ENCODE assay signal across 13 cellular contexts in the genomic region with DNA sequence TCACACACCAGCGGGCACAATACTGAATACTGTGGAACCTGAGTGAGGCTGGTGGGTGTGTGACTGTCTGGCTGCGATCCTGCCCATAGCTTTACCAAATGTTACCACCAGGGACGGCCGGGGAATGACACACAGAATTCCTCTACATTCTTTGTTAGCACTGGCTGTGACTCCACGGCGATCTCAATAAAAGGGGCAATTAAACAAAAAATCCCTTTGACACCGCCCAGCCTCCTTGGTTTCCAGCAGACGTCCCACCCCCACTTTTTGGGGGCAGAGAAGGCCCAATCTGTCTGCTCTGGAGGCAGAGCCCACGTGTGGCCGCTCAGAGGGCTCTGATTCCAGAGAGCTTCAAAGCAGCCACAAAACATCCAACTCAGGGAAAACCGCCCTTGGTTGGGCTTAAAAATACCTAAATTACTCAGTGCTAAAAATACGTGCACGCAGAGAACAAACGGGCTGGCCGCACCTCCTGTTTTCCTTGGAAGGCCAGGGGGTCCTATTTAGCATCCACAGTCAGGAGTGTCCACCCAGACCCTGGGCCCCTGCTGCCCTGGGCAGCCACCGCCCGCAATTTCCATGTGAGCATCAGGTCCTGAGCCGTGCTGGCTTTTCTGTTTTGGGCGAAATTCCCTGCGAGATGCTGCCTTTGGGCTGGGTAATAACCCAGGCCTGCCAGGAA. TPM values are rescaled to one million over a fixed set of nuclear protein-coding genes. Genes with fewer than 3 reads are reported as not detected.
DNase-seq lines count a peak whose midpoint lies in the region; ATAC-seq, FAIRE-seq and TF ChIP-seq lines count a peak whose summit lies in the region.
"Had no signal": no experiment of that assay in that cellular context is flagged by ENCODE, and none has a peak within 500 bp of the region (broad histone marks: within the 10 kb centered on the region; RNA-seq: fewer than 3 reads in every experiment).

No MANE protein-coding gene starts in this region.

- no peaks in the 10 kb centered on the region for H3K27me3 ChIP-seq in H1 (replicated peaks in 1 of 4; ENCODE audit: control insufficient read depth in 3 of 4, extremely low read depth in 1 of 4, insufficient read depth in 3 of 4, low read length in 3 of 4)
- H3K27me3 ChIP-seq in MM.1S (replicated peaks; ENCODE audit: insufficient read depth, low read length) = no peaks in the 10 kb centered on the region
- H3K27me3 ChIP-seq: foreskin keratinocyte had no signal

- H3K9me3 ChIP-seq in H1 (ENCODE audit: insufficient read depth in 2 of 2, low read depth in 1 of 2, low read length in 1 of 2) (no peaks in the 10 kb centered on the region), MM.1S (replicated peaks; ENCODE audit: insufficient read depth, low read length) (no peaks in the 10 kb centered on the region)

- H2BK120ac ChIP-seq in H1 (replicated peaks; ENCODE audit: low read depth, low read length) = no peak overlapping the region

- TF ChIP-seq RAD21 in H1 (IDR thresholded peaks at IDR 0.05 in 1 of 2, conservative IDR thresholded peaks at IDR 0.05 in 1 of 2; ENCODE audit: low read depth in 2 of 2, low read length in 2 of 2) = no peak; a peak in 1 of 4 replicates

- no peak overlapping the region for H2BK12ac ChIP-seq in H1 (ENCODE audit: low read depth, low read length)

- no peak overlapping the region for H2AFZ ChIP-seq in H1 (ENCODE audit: low read length)
- H2AFZ ChIP-seq in MM.1S (ENCODE audit: low read length) = no peak overlapping the region

- H3K14ac ChIP-seq in H1 (ENCODE audit: insufficient read length) = no peak overlapping the region

- no peak overlapping the region for H2BK20ac ChIP-seq in H1 (ENCODE audit: low read length)

- H3K27ac ChIP-seq in H1 (ENCODE audit: low read depth, low read length) = no peak overlapping the region
- no peak overlapping the region for H3K27ac ChIP-seq in MM.1S (ENCODE audit: low read length)
- H3K27ac ChIP-seq: foreskin keratinocyte had no signal

- H3K27ac Mint-ChIP-seq in neural crest cell (ENCODE audit: unreplicated experiment) = peak overlapping the region; percentile 71

- peaks cover 22% of the 10 kb centered on the region for H3K4me1 Mint-ChIP-seq in neural crest cell

- no peaks in the 10 kb centered on the region for H3K9me3 Mint-ChIP-seq in neural crest cell

- FAIRE-seq in H1 (lab: Jason Lieb, UNC) = no peak

- peaks cover 0 to 13% (median 5%) of the 10 kb centered on the region in 4 experiments; a peak in 4 of 7 replicates for H3K4me1 ChIP-seq in H1 (replicated peaks in 1 of 4; ENCODE audit: control insufficient read depth in 3 of 4, insufficient read depth in 4 of 4, low read length in 3 of 4)
- H3K4me1 ChIP-seq in MM.1S (ENCODE audit: low read length) = no peaks in the 10 kb centered on the region

- H3K27me3 Mint-ChIP-seq in neural crest cell (ENCODE audit: low read depth) = no peaks in the 10 kb centered on the region

- no peak overlapping the region for H3K56ac ChIP-seq in H1 (replicated peaks; ENCODE audit: insufficient read length, low read depth, low read length)

- no peak overlapping the region for H4K5ac ChIP-seq in H1 (ENCODE audit: insufficient read length, low read depth, low read length)

- no peak for TF ChIP-seq POLR2A in H1 (IDR thresholded peaks at IDR 0.05; ENCODE audit: control extremely low read depth in 1 of 2, low read depth in 2 of 2, low read length in 2 of 2)

- DNase-seq in AG09319 (ENCODE audit: extremely low read depth, low read depth) (no peak), LHCN-M2 (ENCODE audit: low read depth) (peak; percentile 68), H1 (ENCODE audit: low read depth in 1 of 2, low spot score in 2 of 2) (no peak), neural crest cell (ENCODE audit: low read depth, low spot score) (no peak), MM.1S (no peak)
- DNase-seq in stimulated activated CD4-positive, alpha-beta T cell treated with anti-CD3 and anti-CD28 coated beads, Interleukin-4, amount 100 ng/mL, for 24 hours = no peak
- DNase-seq: activated effector memory CD4-positive, alpha-beta T cell treated with anti-CD3 and anti-CD28 coated beads, Interleukin-2, amount 50 U/mL, for 16 hours; Calu3; foreskin keratinocyte; NCI-H774; T-helper 9 cell had no signal

- TF ChIP-seq CTCF in AG09319 (IDR thresholded peaks at IDR 0.05; ENCODE audit: low read depth, low read length) (peak; percentile 31), H1 (IDR thresholded peaks at IDR 0.05; ENCODE audit: control extremely low read depth in 1 of 3, insufficient read depth in 1 of 3, low read depth in 1 of 3, low read length in 3 of 3) (peak in 2 of 3 experiments; percentile 32 to 36; a peak in 2 of 4 replicates), neural crest cell (conservative IDR thresholded peaks at IDR 0.05) (peak; percentile 40), MM.1S (IDR thresholded peaks at IDR 0.05; ENCODE audit: low read length) (no peak)

- H3K4me2 ChIP-seq in H1 (ENCODE audit: insufficient read depth in 1 of 2, low read depth in 2 of 2, low read length in 2 of 2) = no peak overlapping the region
- no peak overlapping the region for H3K4me2 ChIP-seq in MM.1S (ENCODE audit: low read depth, low read length)

- no peak overlapping the region for H3K4me3 Mint-ChIP-seq in neural crest cell

- peak overlapping the region; percentile 76; the same call in 1 of the 2 replicates for H4K8ac ChIP-seq in H1 (ENCODE audit: extremely low read depth, insufficient read depth, low read length)

- peak overlapping the region; percentile 87; the same call in 1 of the 2 replicates for H2BK5ac ChIP-seq in H1 (ENCODE audit: low read depth, low read length)

- H4K91ac ChIP-seq in H1 (replicated peaks; ENCODE audit: insufficient read length, low read length) = no peak overlapping the region

- POLR2A ChIA-PET in H1 (lab: Charles Lee; ENCODE audit: partially characterized antibody) = interaction anchor here (0.7 to 1.7 kb wide), 4 partner anchors 17 to 79 kb away, joined by 3 to 9 read pairs (median 4); a partner anchor contains a TSS

- no peak for TF ChIP-seq EP300 in H1 (IDR thresholded peaks at IDR 0.05; ENCODE audit: borderline replicate concordance in 1 of 2, low read depth in 2 of 2, low read length in 2 of 2)

- H3K36me3 Mint-ChIP-seq in neural crest cell (ENCODE audit: low read depth) = no peaks in the 10 kb centered on the region

- no peak overlapping the region for H3K4ac ChIP-seq in H1 (replicated peaks; ENCODE audit: insufficient read length, low read depth, low read length)

- no peak overlapping the region for H3K4me3 ChIP-seq in H1 (ENCODE audit: extremely low read depth in 1 of 4, insufficient read depth in 2 of 4, low read depth in 3 of 4, low read length in 4 of 4)
- H3K4me3 ChIP-seq in MM.1S (ENCODE audit: low read length) = no peak overlapping the region

- H3F3A ChIP-seq in MM.1S (ENCODE audit: insufficient read depth, low read length) = 0 out of 2 replicates have a peak, but pooled peaks cover 4% of the 10 kb centered on the region

- H3K9ac ChIP-seq in H1 (replicated peaks in 1 of 4; ENCODE audit: extremely low read depth in 1 of 4, low read depth in 3 of 4, low read length in 3 of 4) (no peak overlapping the region), MM.1S (ENCODE audit: low read length) (no peak overlapping the region)

- H3K79me2 ChIP-seq in H1 (ENCODE audit: control insufficient read depth in 1 of 2, insufficient read depth in 2 of 2, low read length in 2 of 2) (no peaks in the 10 kb centered on the region), MM.1S (ENCODE audit: low read length) (no peaks in the 10 kb centered on the region)

- H3K18ac ChIP-seq in H1 (ENCODE audit: extremely low read depth, low read length) = no peak overlapping the region

- no peak overlapping the region; the same call in 1 of the 2 replicates for H2AK5ac ChIP-seq in H1 (ENCODE audit: low read depth, low read length)

- H3K36me3 ChIP-seq in H1 (ENCODE audit: control insufficient read depth in 2 of 4, insufficient read depth in 4 of 4, low read length in 3 of 4) = no peaks in the 10 kb centered on the region
- H3K36me3 ChIP-seq in MM.1S (replicated peaks; ENCODE audit: insufficient read depth, low read length) = no peaks in the 10 kb centered on the region

- ATAC-seq in GM21367 (IDR thresholded peaks at IDR 0.05; ENCODE audit: unreplicated experiment) = no peak
- ATAC-seq in GM19397 (IDR thresholded peaks at IDR 0.05; ENCODE audit: unreplicated experiment) = no peak

- no peaks in the 10 kb centered on the region for H3K79me1 ChIP-seq in H1 (ENCODE audit: low read depth, low read length)

- no peaks in the 10 kb centered on the region; the same call in 1 of the 2 replicates for H3K23me2 ChIP-seq in H1 (ENCODE audit: low read depth, low read length)

- CTCF ChIA-PET in H1 (lab: Charles Lee; ENCODE audit: partially characterized antibody) = interaction anchor here (0.6 to 1.3 kb wide), 5 partner anchors 12 to 53 kb away, joined by 3 to 4 read pairs (median 3); no protein-coding TSS in a partner anchor

- H4K20me1 ChIP-seq in H1 (replicated peaks in 1 of 2; ENCODE audit: control insufficient read depth in 1 of 2, insufficient read depth in 2 of 2, low read length in 2 of 2) (peaks cover 0 to 7% of the 10 kb centered on the region in 2 experiments), MM.1S (ENCODE audit: insufficient read depth, low read length) (no peaks in the 10 kb centered on the region)

- H2BK15ac ChIP-seq in H1 (ENCODE audit: low read length) = no peak overlapping the region; the same call in 1 of the 2 replicates

- no peaks in the 10 kb centered on the region for H3K9me2 ChIP-seq in MM.1S (replicated peaks; ENCODE audit: insufficient read depth, low read length)

- WGBS in H1 (ENCODE audit: extremely low coverage in 1 of 2, insufficient coverage in 1 of 2, insufficient read length in 1 of 2, insufficient replicate concordance in 2 of 2, low coverage in 1 of 2, low lambda C conversion rate in 2 of 2, missing lambda C conversion rate in 1 of 2), 2 experiments = 88% methylated on average over 20 of the region's 20 CpGs; no CpG with 5 or more reads in 1 of the 2 experiments

- no peak overlapping the region for H3K23ac ChIP-seq in H1 (ENCODE audit: insufficient read length)

TF ChIP-seq in H1, 55 proteins besides CTCF, POLR2A, EP300 and RAD21:
- TF ChIP-seq BACH1 (IDR thresholded peaks at IDR 0.05; ENCODE audit: low read length) (no peak), HDAC2 (IDR thresholded peaks at IDR 0.05; ENCODE audit: borderline replicate concordance in 1 of 2, low read depth in 2 of 2, low read length in 2 of 2) (no peak), CEBPB (IDR thresholded peaks at IDR 0.05; ENCODE audit: low read depth, low read length) (no peak)

RNA-seq across cellular contexts. Expression of a gene that starts 47.8 kb away (rescaled TPM):
- 42.6 and 49.8 TPM in 2 replicates for total RNA-seq in LHCN-M2 (2014; rRNA removed)
- polyA plus RNA-seq in LHCN-M2 (2012) = 134 TPM
- 11.0 and 11.4 TPM in 2 replicates for total RNA-seq in H1 (2021; fragmentation: NEBNext Ultra II Directional; extraction: Animal tissue kit (Norgen Biotek cat#: 25700))
- polyA plus RNA-seq in H1 (2011; rRNA removed) = 7.4 and 12.1 TPM in 2 replicates
- polyA plus RNA-seq in H1 (2011; cell fraction: cytosol; rRNA removed) = 12.6 TPM
- 18.4 TPM for polyA plus RNA-seq in H1 (2011; cell fraction: nucleus; rRNA removed)
- polyA plus RNA-seq in H1 (2012, experiment 1 of 2) = 4.8 to 6.5 TPM (median 5.8 TPM) in 4 replicates
- polyA plus RNA-seq in H1 (2012, experiment 2 of 2) = 5.3 TPM
- 7.8 TPM for polyA plus RNA-seq in H1 (2013, experiment 1 of 2)
- 8.5 TPM for polyA plus RNA-seq in H1 (2013, experiment 2 of 2)
- 7.5 and 8.3 TPM in 2 replicates for polyA minus RNA-seq in H1 (2011; rRNA and poly(A)+ RNA removed)
- 13.9 TPM for polyA minus RNA-seq in H1 (2011; cell fraction: cytosol; rRNA and poly(A)+ RNA removed)
- polyA minus RNA-seq in H1 (2011; cell fraction: nucleus; rRNA and poly(A)+ RNA removed) = 47.7 TPM
- 3.3 and 4.1 TPM in 2 replicates for total RNA-seq in neural crest cell
